ENCODE assay signal across 8 cellular contexts in genomic region chr15:82045179-82045891, GRCh38. TPM values are rescaled to one million over a fixed set of nuclear protein-coding genes. Genes with fewer than 3 reads are reported as not detected.
A peak's percentile ranks its signal among the peaks of the same experiment; 100 is the strongest.
DNase-seq lines count a peak whose midpoint lies in the region; ATAC-seq and TF ChIP-seq lines count a peak whose summit lies in the region.

No MANE protein-coding gene starts in this region.

- DNase-seq in GM13977 (ENCODE audit: low spot score) (peak; percentile 56), dedifferentiated amniotic fluid mesenchymal stem cell (ENCODE audit: extremely low spot score) (peak; percentile 37), GDM1 (lab: John Stamatoyannopoulos, UW) (no peak)
- peak; percentile 23 for DNase-seq in T-helper 2 cell treated with Interferon-gamma antibody and Interleukin-4, amounts not matched to agents 5 μg/mL and 100 μg/mL, for 36 hours (ENCODE audit: low spot score)
- peak; percentile 3 for DNase-seq in stimulated activated CD8-positive, alpha-beta memory T cell treated with anti-CD3 and anti-CD28 coated beads, Interleukin-12 subunit alpha, Interleukin-12 subunit beta, amount 100 ng/mL, for 4 hours (ENCODE audit: low read depth)

- H3K4me1 Mint-ChIP-seq in T-helper 2 cell treated with Interferon-gamma antibody and Interleukin-4, amounts not matched to agents 5 μg/mL and 100 μg/mL, for 36 hours (ENCODE audit: low read depth), result peaks cover 9% of the 10 kb centered on the region

- no peaks in the 10 kb centered on the region for H3K4me1 ChIP-seq in ACC112 (ENCODE audit: control insufficient read depth, insufficient read depth, low read length, unreplicated experiment)
- peaks cover 10 to 32% (median 21%) of the 10 kb centered on the region in 4 donors for H3K4me1 ChIP-seq in liver (ENCODE audit: control insufficient read depth in 4 of 4, insufficient read depth in 4 of 4, low read length in 3 of 4)

- peak; percentile 8 for ATAC-seq in HG03354 (IDR thresholded peaks at IDR 0.05; ENCODE audit: poor library complexity, severe bottlenecking, unreplicated experiment)

- in situ Hi-C loops in GM13977 (cut with MboI; ENCODE audit: low pct_unique_long_range_greater_than_20kb, low sequenced_read_pairs, unreplicated experiment), result no loop called here

- no peaks in the 10 kb centered on the region for H3K36me3 ChIP-seq in ACC112 (ENCODE audit: insufficient read depth, low read length)
- H3K36me3 ChIP-seq in liver (ENCODE audit: control insufficient read depth in 4 of 4, insufficient read depth in 3 of 4, low read depth in 1 of 4, low read length in 3 of 4), result no peaks in the 10 kb centered on the region

- peak overlapping the region; percentile 74 for H2AFZ ChIP-seq in ACC112 (ENCODE audit: low read length, unreplicated experiment)

- H3K4me3 ChIP-seq in ACC112 (ENCODE audit: low read depth, low read length) (peak overlapping the region; percentile 94), liver (ENCODE audit: low read depth in 1 of 3, low read length in 3 of 3) (peak overlapping the region; percentile 18 to 91 (median 60))

- WGBS in liver, result 1% methylated on average over 71 of the region's 71 CpGs

- no peaks in the 10 kb centered on the region for H3K36me3 Mint-ChIP-seq in T-helper 2 cell treated with Interferon-gamma antibody and Interleukin-4, amounts not matched to agents 5 μg/mL and 100 μg/mL, for 36 hours (ENCODE audit: low read depth)

- H3K9me3 ChIP-seq in liver (ENCODE audit: control insufficient read depth in 4 of 4, low read length in 3 of 4), result no peaks in the 10 kb centered on the region

- H3K27me3 Mint-ChIP-seq in T-helper 2 cell treated with Interferon-gamma antibody and Interleukin-4, amounts not matched to agents 5 μg/mL and 100 μg/mL, for 36 hours (ENCODE audit: low read depth), result peaks cover 40% of the 10 kb centered on the region

- no peaks in the 10 kb centered on the region for H3K9me3 Mint-ChIP-seq in T-helper 2 cell treated with Interferon-gamma antibody and Interleukin-4, amounts not matched to agents 5 μg/mL and 100 μg/mL, for 36 hours

- no peaks in the 10 kb centered on the region for H3K79me2 ChIP-seq in ACC112 (ENCODE audit: control insufficient read depth, insufficient read depth, low read length, unreplicated experiment)

- H3K9ac ChIP-seq in liver (ENCODE audit: low read depth in 1 of 2, low read length in 2 of 2), result no peak overlapping the region

- peak overlapping the region; percentile 86 for H3K4me3 Mint-ChIP-seq in T-helper 2 cell treated with Interferon-gamma antibody and Interleukin-4, amounts not matched to agents 5 μg/mL and 100 μg/mL, for 36 hours

- TF ChIP-seq CTCF in GM13977 (IDR thresholded peaks at IDR 0.05; ENCODE audit: extremely low read depth, insufficient read depth, missing control alignments) (no peak), liver (IDR thresholded peaks at IDR 0.05; ENCODE audit: low read depth, low read length, missing input control) (no peak)

- peak overlapping the region; percentile 52 for H3K27ac Mint-ChIP-seq in T-helper 2 cell treated with Interferon-gamma antibody and Interleukin-4, amounts not matched to agents 5 μg/mL and 100 μg/mL, for 36 hours

- peak overlapping the region; percentile 25; the same call in 1 of the 2 replicates for H3K27ac ChIP-seq in ACC112 (ENCODE audit: low read depth, low read length)
- H3K27ac ChIP-seq in liver (ENCODE audit: low read depth in 1 of 2, low read length in 2 of 2), result peak overlapping the region; percentile 63 to 67

- TF ChIP-seq RAD21 in liver (IDR thresholded peaks at IDR 0.05), result no peak

- H3K27me3 ChIP-seq in ACC112 (ENCODE audit: insufficient read depth, low read length) (peaks cover 30% of the 10 kb centered on the region), liver (ENCODE audit: control insufficient read depth in 4 of 4, insufficient read depth in 4 of 4, low read length in 3 of 4) (peaks cover 0 to 3% (median 1%) of the 10 kb centered on the region in 4 donors)

TF ChIP-seq in liver, 16 proteins besides CTCF, POLR2A, EP300 and RAD21:
- no peak for TF ChIP-seq SP1 (IDR thresholded peaks at IDR 0.05)
- TF ChIP-seq HNF4G (IDR thresholded peaks at IDR 0.05), result no peak
- no peak for TF ChIP-seq FOXA2 (IDR thresholded peaks at IDR 0.05)
- no peak for TF ChIP-seq HNF4A (conservative IDR thresholded peaks at IDR 0.05)
- no peak for TF ChIP-seq ZBTB33 (IDR thresholded peaks at IDR 0.05)
- no peak for TF ChIP-seq TAF1 (conservative IDR thresholded peaks at IDR 0.05)
- no peak for TF ChIP-seq REST (IDR thresholded peaks at IDR 0.05)
- no peak for TF ChIP-seq MAX (IDR thresholded peaks at IDR 0.05)
- no peak for TF ChIP-seq EGR1 (IDR thresholded peaks at IDR 0.05; ENCODE audit: low read depth in 2 of 2)
- TF ChIP-seq ATF3 (IDR thresholded peaks at IDR 0.05), result no peak
- no peak for TF ChIP-seq RXRA (IDR thresholded peaks at IDR 0.05)
- no peak for TF ChIP-seq JUND (IDR thresholded peaks at IDR 0.05)
- TF ChIP-seq FOXA1 (IDR thresholded peaks at IDR 0.05), result no peak
- no peak for TF ChIP-seq YY1 (IDR thresholded peaks at IDR 0.05)
- TF ChIP-seq NR2F2 (IDR thresholded peaks at IDR 0.05), result no peak
- TF ChIP-seq GABPA (IDR thresholded peaks at IDR 0.05 in 1 of 2, conservative IDR thresholded peaks at IDR 0.05 in 1 of 2), result no peak

RNA-seq across cellular contexts. Expression of gene MEX3B, which starts 0.5 kb away (rescaled TPM):
- 1 to 10 TPM in 1 of 2 donors, under 1 TPM in 1; 0.33 to 1.4 TPM for total RNA-seq in liver
- polyA plus RNA-seq in liver, result under 1 TPM in 1 of 2 donors, not detected in 1; 0.89 TPM
